In the genomic region with DNA sequence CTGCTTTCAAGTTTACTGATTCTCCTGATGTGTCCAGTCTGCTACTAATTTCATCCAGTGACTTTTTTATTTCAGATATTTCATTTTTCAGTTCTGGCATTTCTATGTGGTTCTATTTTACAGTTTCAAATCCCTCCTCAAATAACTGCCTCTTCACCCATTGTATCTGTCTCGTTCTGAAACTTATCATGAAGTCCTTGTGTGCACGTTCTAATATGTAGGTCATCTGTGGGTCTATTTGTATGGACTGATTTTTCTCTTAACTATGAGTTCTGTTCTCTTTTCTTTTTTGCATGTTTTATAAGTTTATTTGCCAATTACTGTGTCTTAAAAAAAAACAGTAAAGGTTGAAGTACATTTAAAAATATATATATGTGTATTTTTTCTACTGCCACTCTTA, we compare ENCODE assay signal across 6 cellular contexts.
"Had no signal": no experiment of that assay in that cellular context is flagged by ENCODE, and none has a peak within 500 bp of the region (broad histone marks: within the 10 kb centered on the region; RNA-seq: fewer than 3 reads in every experiment).

No MANE protein-coding gene starts in this region.

- ATAC-seq: GM12878 had no signal

- DNase-seq: GDM1, GF-D8 had no signal

- FAIRE-seq: GM12878, GM12892, GM18507, GM19239 had no signal

- H3K4me3 ChIP-seq: GM12878 had no signal
